4 cellular contexts compared by ENCODE assay signal in the genomic region with DNA sequence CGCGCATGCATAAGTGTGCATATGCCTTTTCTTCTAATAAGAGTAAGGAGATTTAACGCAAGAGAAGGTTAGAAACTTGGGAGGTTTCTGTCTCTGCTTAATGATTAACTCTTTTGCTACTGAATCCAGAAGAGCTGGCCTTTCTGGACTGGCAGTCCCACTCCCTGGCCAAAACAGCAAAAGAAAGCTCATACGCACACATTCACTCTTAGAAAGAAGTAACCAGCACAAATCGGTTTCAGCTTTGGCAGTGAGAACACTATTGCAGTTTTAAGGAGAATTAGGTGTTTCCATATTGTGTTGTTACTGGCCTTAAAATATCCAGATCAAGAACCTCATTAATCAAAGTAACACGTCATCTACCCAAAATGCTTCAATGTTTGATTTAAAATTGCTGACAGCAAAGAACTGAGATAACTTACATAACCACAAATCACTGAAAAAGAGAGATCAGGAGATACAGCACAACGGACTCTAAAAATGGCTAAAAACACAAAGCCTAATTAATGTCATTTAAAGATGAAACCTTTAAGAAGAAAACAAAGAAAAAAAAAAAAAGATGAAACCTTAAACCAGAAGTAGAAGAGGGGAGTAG. TPM values are rescaled to one million over a fixed set of nuclear protein-coding genes. Genes with fewer than 3 reads are reported as not detected.
"Had no signal": no experiment of that assay in that cellular context is flagged by ENCODE, and none has a peak within 500 bp of the region (broad histone marks: within the 10 kb centered on the region; RNA-seq: fewer than 3 reads in every experiment).

No MANE protein-coding gene starts in this region.

RNA-seq across cellular contexts. Expression of gene FAM72D, which starts 16.9 kb away (rescaled TPM):
- total RNA-seq: kidney, left ventricle myocardium superior, mesenteric fat pad, myocyte had no signal
